Comparison of ENCODE assay signal across 9 cellular contexts in the genomic region with DNA sequence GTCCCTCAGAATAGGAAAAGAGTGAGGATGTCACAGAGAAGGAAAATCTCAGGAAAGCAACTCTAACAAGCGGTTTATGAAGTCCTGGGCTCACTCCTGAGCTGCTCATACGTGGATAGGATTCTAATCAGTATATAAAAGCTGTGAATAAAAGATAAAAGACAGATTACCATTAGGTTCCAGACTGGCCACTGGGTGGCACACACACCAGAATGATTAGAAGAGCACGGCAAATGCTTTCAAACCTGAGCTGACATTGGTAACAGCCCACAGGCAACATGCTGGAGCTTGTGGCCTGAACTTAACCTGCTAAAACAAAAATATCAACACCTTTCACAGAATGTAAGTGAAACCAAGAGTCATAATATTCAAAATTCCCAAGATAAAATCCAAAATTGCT.
DNase-seq lines count a peak whose midpoint lies in the region; ATAC-seq, FAIRE-seq and TF ChIP-seq lines count a peak whose summit lies in the region.
"Had no signal": no experiment of that assay in that cellular context is flagged by ENCODE, and none has a peak within 500 bp of the region (broad histone marks: within the 10 kb centered on the region; RNA-seq: fewer than 3 reads in every experiment).

No MANE protein-coding gene starts in this region.

- no peak for FAIRE-seq in astrocyte (lab: Jason Lieb, UNC)
- FAIRE-seq: endometrium had no signal

- no peak overlapping the region for H3K18ac ChIP-seq in mesendoderm (ENCODE audit: low read length)

- peaks cover 7% of the 10 kb centered on the region for H3K9me3 Mint-ChIP-seq in astrocyte (ENCODE audit: unreplicated experiment)
- no peaks in the 10 kb centered on the region for H3K9me3 Mint-ChIP-seq in T-helper 2 cell treated with Interferon-gamma antibody and Interleukin-4, amounts not matched to agents 5 μg/mL and 100 μg/mL, for 36 hours

- H3K36me3 Mint-ChIP-seq in astrocyte (ENCODE audit: low read depth, unreplicated experiment) = no peaks in the 10 kb centered on the region
- no peaks in the 10 kb centered on the region for H3K36me3 Mint-ChIP-seq in T-helper 2 cell treated with Interferon-gamma antibody and Interleukin-4, amounts not matched to agents 5 μg/mL and 100 μg/mL, for 36 hours (ENCODE audit: low read depth)

- no peak overlapping the region for H3K9ac ChIP-seq in astrocyte (ENCODE audit: low read length)
- no peak overlapping the region for H3K9ac ChIP-seq in mesendoderm (ENCODE audit: low read length)

- H3K27ac ChIP-seq in C4-2B = no peak overlapping the region
- no peak overlapping the region for H3K27ac ChIP-seq in astrocyte (ENCODE audit: low read depth, low read length)
- H3K27ac ChIP-seq in mesendoderm (ENCODE audit: low read depth, low read length) = no peak overlapping the region

- H4K5ac ChIP-seq in mesendoderm (ENCODE audit: low read length) = no peak overlapping the region

- H2AK5ac ChIP-seq in mesendoderm (ENCODE audit: low read length) = no peak overlapping the region

- no peak overlapping the region for H3K23ac ChIP-seq in mesendoderm (ENCODE audit: low read length)

- H3K27ac Mint-ChIP-seq in astrocyte (ENCODE audit: unreplicated experiment) = no peak overlapping the region
- H3K27ac Mint-ChIP-seq in T-helper 2 cell treated with Interferon-gamma antibody and Interleukin-4, amounts not matched to agents 5 μg/mL and 100 μg/mL, for 36 hours = no peak overlapping the region

- no peak overlapping the region for H2BK15ac ChIP-seq in mesendoderm (replicated peaks; ENCODE audit: low read depth)

- DNase-seq in MV-4-11 (lab: John Stamatoyannopoulos, UW) (peak; percentile 21), astrocyte (ENCODE audit: low read depth) (no peak), mesendoderm (peak; percentile 56), GM13976 (ENCODE audit: low spot score) (no peak)
- DNase-seq in T-helper 2 cell treated with Interferon-gamma antibody and Interleukin-4, amounts not matched to agents 5 μg/mL and 100 μg/mL, for 36 hours (ENCODE audit: low spot score) = no peak

- no peak overlapping the region for H2BK5ac ChIP-seq in mesendoderm (ENCODE audit: low read length)

- H2AFZ ChIP-seq in astrocyte (ENCODE audit: low read depth, low read length) = no peak overlapping the region

- H2BK120ac ChIP-seq in mesendoderm (ENCODE audit: low read depth, low read length) = no peak overlapping the region

- H3K36me3 ChIP-seq in astrocyte (ENCODE audit: insufficient read depth, low read length) (no peaks in the 10 kb centered on the region), mesendoderm (ENCODE audit: control insufficient read depth, insufficient read depth, low read length) (no peaks in the 10 kb centered on the region)

- H3K4me1 Mint-ChIP-seq in astrocyte (ENCODE audit: low read depth, unreplicated experiment) = no peaks in the 10 kb centered on the region
- no peaks in the 10 kb centered on the region for H3K4me1 Mint-ChIP-seq in T-helper 2 cell treated with Interferon-gamma antibody and Interleukin-4, amounts not matched to agents 5 μg/mL and 100 μg/mL, for 36 hours (ENCODE audit: low read depth)

- peak; percentile 53 for ATAC-seq in GM18858 (IDR thresholded peaks at IDR 0.05; ENCODE audit: unreplicated experiment)
- no peak for ATAC-seq in GM19324 (IDR thresholded peaks at IDR 0.05; ENCODE audit: low FRiP score, unreplicated experiment)

- no CpG with 5 or more reads among the region's 3 CpGs for WGBS in mesendoderm (ENCODE audit: extremely low coverage, insufficient coverage, low lambda C conversion rate)

- H4K8ac ChIP-seq in mesendoderm (ENCODE audit: low read depth, low read length) = no peak overlapping the region

- H4K20me1 ChIP-seq in astrocyte (ENCODE audit: insufficient read depth, low read length) = no peaks in the 10 kb centered on the region

- H3K4me3 Mint-ChIP-seq in astrocyte (ENCODE audit: unreplicated experiment) = no peak overlapping the region
- H3K4me3 Mint-ChIP-seq in T-helper 2 cell treated with Interferon-gamma antibody and Interleukin-4, amounts not matched to agents 5 μg/mL and 100 μg/mL, for 36 hours = no peak overlapping the region

- no peaks in the 10 kb centered on the region for H3K4me1 ChIP-seq in astrocyte (ENCODE audit: insufficient read depth, low read length)
- H3K4me1 ChIP-seq in mesendoderm (ENCODE audit: control insufficient read depth, low read depth, low read length) = no peaks in the 10 kb centered on the region

- peaks cover 9% of the 10 kb centered on the region for H3K27me3 Mint-ChIP-seq in astrocyte (ENCODE audit: low read depth, unreplicated experiment)
- peaks cover 5% of the 10 kb centered on the region for H3K27me3 Mint-ChIP-seq in T-helper 2 cell treated with Interferon-gamma antibody and Interleukin-4, amounts not matched to agents 5 μg/mL and 100 μg/mL, for 36 hours (ENCODE audit: low read depth)

- in situ Hi-C loops in GM13976 (cut with MboI; ENCODE audit: low sequenced_read_pairs, unreplicated experiment) = no loop called here

- no peak overlapping the region for H3K4me3 ChIP-seq in astrocyte (ENCODE audit: insufficient read depth, low read depth, low read length)
- no peak overlapping the region for H3K4me3 ChIP-seq in mesendoderm (ENCODE audit: low read length)

- H3K27me3 ChIP-seq in astrocyte (ENCODE audit: insufficient read depth, low read length) = no peaks in the 10 kb centered on the region
- no peaks in the 10 kb centered on the region for H3K27me3 ChIP-seq in mesendoderm (ENCODE audit: insufficient read depth, low read length, poor library complexity)

- H3K4me2 ChIP-seq in astrocyte (ENCODE audit: low read length) (no peak overlapping the region), mesendoderm (ENCODE audit: low read length) (no peak overlapping the region)

- no peak overlapping the region for H3K56ac ChIP-seq in mesendoderm (ENCODE audit: low read length)

- H3K79me2 ChIP-seq in astrocyte (ENCODE audit: insufficient read depth, low read length) = no peaks in the 10 kb centered on the region
- no peaks in the 10 kb centered on the region for H3K79me2 ChIP-seq in mesendoderm (ENCODE audit: control insufficient read depth, insufficient read depth, low read length)

- H3K9me3 ChIP-seq in astrocyte (ENCODE audit: insufficient read depth, low read depth, low read length) = no peaks in the 10 kb centered on the region

- no peak overlapping the region for H3K4ac ChIP-seq in mesendoderm (ENCODE audit: low read depth, low read length)

- H3K79me1 ChIP-seq in mesendoderm (ENCODE audit: low read length) = no peaks in the 10 kb centered on the region

- TF ChIP-seq CTCF in C4-2B (conservative IDR thresholded peaks at IDR 0.05) (peak; percentile 44), astrocyte (IDR thresholded peaks at IDR 0.05; ENCODE audit: insufficient read depth, low read depth, low read length) (peak; percentile 30), GM13976 (IDR thresholded peaks at IDR 0.05; ENCODE audit: borderline replicate concordance, control extremely low read depth, extremely low read depth, insufficient read depth, missing control alignments) (no peak)

Comparison
In these comparisons a context has a peak if more than half of its experiments do, and no peak if none do; other contexts are left out.
1. DNase-seq: peak in MV-4-11 (single experiment) and mesendoderm (single experiment); none in astrocyte (single experiment), GM13976 (single experiment) and T-helper 2 cell treated with Interferon-gamma antibody and Interleukin-4, amounts not matched to agents 5 μg/mL and 100 μg/mL, for 36 hours (single experiment).